21 cellular contexts compared by ENCODE assay signal in the genomic region with DNA sequence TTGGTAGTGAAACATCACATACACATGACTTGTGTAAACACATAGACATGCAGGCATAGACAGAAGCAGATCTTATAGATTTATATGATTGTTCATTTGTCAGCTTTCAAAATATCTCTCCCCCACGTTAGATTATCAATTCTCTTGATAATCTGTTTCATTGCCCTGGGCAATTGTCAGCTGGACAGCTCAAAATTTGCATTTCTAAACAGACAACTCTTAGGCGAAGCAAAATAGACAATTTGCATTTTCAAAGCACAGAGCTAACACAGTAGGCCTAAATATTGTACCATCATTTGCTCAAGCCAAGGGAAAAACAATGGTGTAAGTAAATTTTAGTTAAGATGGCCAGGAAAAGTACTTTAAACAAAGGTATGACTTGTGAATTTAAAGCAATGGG. TPM values are rescaled to one million over a fixed set of nuclear protein-coding genes. Genes with fewer than 3 reads are reported as not detected.
DNase-seq lines count a peak whose midpoint lies in the region; ATAC-seq, FAIRE-seq and TF ChIP-seq lines count a peak whose summit lies in the region.
"Had no signal": no experiment of that assay in that cellular context is flagged by ENCODE, and none has a peak within 500 bp of the region (broad histone marks: within the 10 kb centered on the region; RNA-seq: fewer than 3 reads in every experiment).

No MANE protein-coding gene starts in this region.

- H3F3A ChIP-seq in GM23338 (replicated peaks; ENCODE audit: low read depth), result no peaks in the 10 kb centered on the region

- peaks cover 59% of the 10 kb centered on the region for H3K4me1 ChIP-seq in GM23338 (ENCODE audit: insufficient read depth)
- peaks cover 48% of the 10 kb centered on the region for H3K4me1 ChIP-seq in HUES6 (ENCODE audit: control insufficient read depth, insufficient read depth, low read length)
- H3K4me1 ChIP-seq in CD8-positive, alpha-beta memory T cell (ENCODE audit: insufficient read depth, low read length), result no peaks in the 10 kb centered on the region
- H3K4me1 ChIP-seq: BE2C, BLaER1, Caco-2 had no signal

- peaks cover 14% of the 10 kb centered on the region for H3K9me3 ChIP-seq in HUES6 (ENCODE audit: control insufficient read depth, insufficient read depth, low read depth, low read length)
- H3K9me3 ChIP-seq in CD8-positive, alpha-beta memory T cell (ENCODE audit: low read length), result peaks cover 9% of the 10 kb centered on the region
- H3K9me3 ChIP-seq: BE2C, Caco-2 had no signal

- no peaks in the 10 kb centered on the region for H3K27me3 Mint-ChIP-seq in GM23338 (ENCODE audit: insufficient read depth, low read depth, poor library complexity)
- peaks cover 0 to 1% of the 10 kb centered on the region in 2 donors for H3K27me3 Mint-ChIP-seq in CD8-positive, alpha-beta memory T cell
- H3K27me3 Mint-ChIP-seq: CD4-positive, alpha-beta memory T cell; CD4-positive, CD25-positive, alpha-beta regulatory T cell had no signal

- no peak for ATAC-seq in GM23338

- H3K9me2 ChIP-seq in GM23338 (ENCODE audit: insufficient read depth), result no peaks in the 10 kb centered on the region

- no peak for DNase-seq in GM19239 (ENCODE audit: insufficient read length, low spot score)
- no peak for DNase-seq in GM23338 (ENCODE audit: low spot score)
- peak; percentile 99 for DNase-seq in NCI-H526 treated with DMSO at 0.1 percent for 48 hours (lab: John Stamatoyannopoulos, UW)
- DNase-seq in NCI-H1694 (lab: John Stamatoyannopoulos, UW), result no peak
- DNase-seq in amniotic stem cell (lab: John Stamatoyannopoulos, UW), result no peak
- DNase-seq in CD8-positive, alpha-beta memory T cell, result no peak
- DNase-seq in activated CD4-positive, alpha-beta T cell treated with anti-CD3 and anti-CD28 coated beads, Interleukin-2, amount 50 U/mL, for 4 hours, result no peak
- DNase-seq: 8988T; ACHN; BE2C; C1 segment of cervical spinal cord; Caco-2; Calu3; CD4-positive, alpha-beta memory T cell; CD4-positive, CD25-positive, alpha-beta regulatory T cell; DMS79 treated with DMSO at 0.1 percent for 48 hours; GF-D8 had no signal

- no peaks in the 10 kb centered on the region; the same call in 1 of the 2 replicates for H3K36me3 ChIP-seq in GM23338 (ENCODE audit: insufficient read depth)
- H3K36me3 ChIP-seq in HUES6 (ENCODE audit: control insufficient read depth, insufficient read depth, low read length), result no peaks in the 10 kb centered on the region
- no peaks in the 10 kb centered on the region for H3K36me3 ChIP-seq in CD8-positive, alpha-beta memory T cell (ENCODE audit: insufficient read depth, low read length)
- H3K36me3 ChIP-seq: BE2C, BLaER1 had no signal

- peaks cover 48% of the 10 kb centered on the region for H3K4me1 Mint-ChIP-seq in GM23338
- H3K4me1 Mint-ChIP-seq in CD8-positive, alpha-beta memory T cell, result peaks cover 2 to 8% (median 5%) of the 10 kb centered on the region in 3 donors
- H3K4me1 Mint-ChIP-seq: CD14-positive monocyte had no signal

- H3K79me2 ChIP-seq in GM23338 (replicated peaks; ENCODE audit: insufficient read depth), result no peaks in the 10 kb centered on the region

- H3K27ac ChIP-seq in GM23338 (ENCODE audit: low read depth) (no peak overlapping the region), HUES6 (ENCODE audit: low read depth, low read length) (peak overlapping the region; percentile 82; the same call in 1 of the 2 replicates)
- no peak overlapping the region for H3K27ac ChIP-seq in CD8-positive, alpha-beta memory T cell (ENCODE audit: low read depth, low read length)
- H3K27ac ChIP-seq: BLaER1 had no signal

- POLR2A ChIA-PET in CD8-positive, alpha-beta memory T cell (lab: Charles Lee), result no interaction called here

- no peak overlapping the region for H3K27ac Mint-ChIP-seq in GM23338
- no peak overlapping the region for H3K27ac Mint-ChIP-seq in CD8-positive, alpha-beta memory T cell
- H3K27ac Mint-ChIP-seq: CD14-positive monocyte; CD4-positive, alpha-beta memory T cell; CD4-positive, CD25-positive, alpha-beta regulatory T cell had no signal

- H3K27me3 ChIP-seq in GM23338 (ENCODE audit: insufficient read depth) (no peaks in the 10 kb centered on the region), HUES6 (ENCODE audit: control insufficient read depth, insufficient read depth, low read length) (no peaks in the 10 kb centered on the region)
- no peaks in the 10 kb centered on the region for H3K27me3 ChIP-seq in CD8-positive, alpha-beta memory T cell (ENCODE audit: insufficient read depth, low read length, poor library complexity, severe bottlenecking)
- H3K27me3 ChIP-seq: BE2C, BLaER1 had no signal

- CTCF ChIA-PET in CD8-positive, alpha-beta memory T cell (lab: Charles Lee), result no interaction called here

- H4K20me1 ChIP-seq in GM23338 (replicated peaks; ENCODE audit: insufficient read depth), result no peaks in the 10 kb centered on the region
- H4K20me1 ChIP-seq: BLaER1 had no signal

- H3K4me3 ChIP-seq in GM23338, result no peak overlapping the region
- no peak overlapping the region for H3K4me3 ChIP-seq in HUES6 (ENCODE audit: low read depth, low read length)
- no peak overlapping the region for H3K4me3 ChIP-seq in CD8-positive, alpha-beta memory T cell (ENCODE audit: low read length)
- H3K4me3 ChIP-seq: BLaER1 had no signal

- peaks cover 10% of the 10 kb centered on the region; the same call in 2 of the 3 replicates for H3K36me3 Mint-ChIP-seq in GM23338 (ENCODE audit: low read depth)
- H3K36me3 Mint-ChIP-seq in CD8-positive, alpha-beta memory T cell, result peaks cover 4 to 16% (median 9%) of the 10 kb centered on the region in 3 donors

- peak overlapping the region; percentile 36; the same call in 1 of the 2 replicates for H3K4me2 ChIP-seq in GM23338
- H3K4me2 ChIP-seq: BLaER1 had no signal

- peak; percentile 35 for FAIRE-seq in GM19239 (lab: Jason Lieb, UNC)
- FAIRE-seq: D721Med had no signal

- H2AFZ ChIP-seq in GM23338, result no peak overlapping the region

- no peak for TF ChIP-seq CTCF in GM23338 (conservative IDR thresholded peaks at IDR 0.05; ENCODE audit: low read depth in 2 of 2)

- peaks cover 6% of the 10 kb centered on the region for H3K9me3 Mint-ChIP-seq in GM23338
- peaks cover 11 to 13% (median 11%) of the 10 kb centered on the region in 5 donors for H3K9me3 Mint-ChIP-seq in CD8-positive, alpha-beta memory T cell

- no peak overlapping the region for H3K9ac ChIP-seq in HUES6 (ENCODE audit: low read length)
- H3K9ac ChIP-seq: BLaER1 had no signal

- no peak overlapping the region for H3K4me3 Mint-ChIP-seq in GM23338
- no peak overlapping the region for H3K4me3 Mint-ChIP-seq in CD8-positive, alpha-beta memory T cell
- H3K4me3 Mint-ChIP-seq: CD14-positive monocyte; CD4-positive, alpha-beta memory T cell; CD4-positive, CD25-positive, alpha-beta regulatory T cell had no signal

TF ChIP-seq in GM23338, 12 proteins besides CTCF, POLR2A, EP300 and RAD21 (continues in another document):
- TF ChIP-seq, protein P1, sequence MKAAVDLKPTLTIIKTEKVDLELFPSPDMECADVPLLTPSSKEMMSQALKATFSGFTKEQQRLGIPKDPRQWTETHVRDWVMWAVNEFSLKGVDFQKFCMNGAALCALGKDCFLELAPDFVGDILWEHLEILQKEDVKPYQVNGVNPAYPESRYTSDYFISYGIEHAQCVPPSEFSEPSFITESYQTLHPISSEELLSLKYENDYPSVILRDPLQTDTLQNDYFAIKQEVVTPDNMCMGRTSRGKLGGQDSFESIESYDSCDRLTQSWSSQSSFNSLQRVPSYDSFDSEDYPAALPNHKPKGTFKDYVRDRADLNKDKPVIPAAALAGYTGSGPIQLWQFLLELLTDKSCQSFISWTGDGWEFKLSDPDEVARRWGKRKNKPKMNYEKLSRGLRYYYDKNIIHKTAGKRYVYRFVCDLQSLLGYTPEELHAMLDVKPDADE (IDR thresholded peaks at IDR 0.05), result no peak
- TF ChIP-seq CREB1 (CRISPR knock-in tag; IDR thresholded peaks at IDR 0.05; ENCODE audit: low read depth) (no peak), POLR2AphosphoS5 (IDR thresholded peaks at IDR 0.05; ENCODE audit: low read depth) (no peak), ZNF114 (CRISPR knock-in tag; IDR thresholded peaks at IDR 0.05) (no peak), EZH2phosphoT487 (IDR thresholded peaks at IDR 0.05; ENCODE audit: unreplicated experiment) (no peak), NANOG (IDR thresholded peaks at IDR 0.05; ENCODE audit: borderline replicate concordance) (no peak), EZH2 (IDR thresholded peaks at IDR 0.05; ENCODE audit: low read depth, unreplicated experiment) (no peak), STAT1 (IDR thresholded peaks at IDR 0.05; ENCODE audit: unreplicated experiment) (no peak)
- TF ChIP-seq, protein P2, sequence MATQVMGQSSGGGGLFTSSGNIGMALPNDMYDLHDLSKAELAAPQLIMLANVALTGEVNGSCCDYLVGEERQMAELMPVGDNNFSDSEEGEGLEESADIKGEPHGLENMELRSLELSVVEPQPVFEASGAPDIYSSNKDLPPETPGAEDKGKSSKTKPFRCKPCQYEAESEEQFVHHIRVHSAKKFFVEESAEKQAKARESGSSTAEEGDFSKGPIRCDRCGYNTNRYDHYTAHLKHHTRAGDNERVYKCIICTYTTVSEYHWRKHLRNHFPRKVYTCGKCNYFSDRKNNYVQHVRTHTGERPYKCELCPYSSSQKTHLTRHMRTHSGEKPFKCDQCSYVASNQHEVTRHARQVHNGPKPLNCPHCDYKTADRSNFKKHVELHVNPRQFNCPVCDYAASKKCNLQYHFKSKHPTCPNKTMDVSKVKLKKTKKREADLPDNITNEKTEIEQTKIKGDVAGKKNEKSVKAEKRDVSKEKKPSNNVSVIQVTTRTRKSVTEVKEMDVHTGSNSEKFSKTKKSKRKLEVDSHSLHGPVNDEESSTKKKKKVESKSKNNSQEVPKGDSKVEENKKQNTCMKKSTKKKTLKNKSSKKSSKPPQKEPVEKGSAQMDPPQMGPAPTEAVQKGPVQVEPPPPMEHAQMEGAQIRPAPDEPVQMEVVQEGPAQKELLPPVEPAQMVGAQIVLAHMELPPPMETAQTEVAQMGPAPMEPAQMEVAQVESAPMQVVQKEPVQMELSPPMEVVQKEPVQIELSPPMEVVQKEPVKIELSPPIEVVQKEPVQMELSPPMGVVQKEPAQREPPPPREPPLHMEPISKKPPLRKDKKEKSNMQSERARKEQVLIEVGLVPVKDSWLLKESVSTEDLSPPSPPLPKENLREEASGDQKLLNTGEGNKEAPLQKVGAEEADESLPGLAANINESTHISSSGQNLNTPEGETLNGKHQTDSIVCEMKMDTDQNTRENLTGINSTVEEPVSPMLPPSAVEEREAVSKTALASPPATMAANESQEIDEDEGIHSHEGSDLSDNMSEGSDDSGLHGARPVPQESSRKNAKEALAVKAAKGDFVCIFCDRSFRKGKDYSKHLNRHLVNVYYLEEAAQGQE (IDR thresholded peaks at IDR 0.05; ENCODE audit: unreplicated experiment), result no peak

RNA-seq across cellular contexts. Expression of a gene that starts 24.0 kb away (rescaled TPM):
- 12.5 and 13.5 TPM in 2 replicates for total RNA-seq in GM23338 (2014; rRNA removed; shearing (Covaris generic))
- polyA plus RNA-seq in GM23338 (2016; fragmentation: Nextera tagmentation; extraction: Ambion mirVana), result 4.9 and 5.7 TPM in 2 replicates
- total RNA-seq in CD8-positive, alpha-beta memory T cell, result 1 to 10 TPM; 5.9 to 6.5 TPM
- 4.4 TPM for polyA plus RNA-seq in CD8-positive, alpha-beta memory T cell

RNA-seq across cellular contexts. Expression of a gene that starts 37.8 kb away (rescaled TPM):
- total RNA-seq in GM23338 (2014; rRNA removed; shearing (Covaris generic)), result 19.1 and 20.2 TPM in 2 replicates
- polyA plus RNA-seq in GM23338 (2016; fragmentation: Nextera tagmentation; extraction: Ambion mirVana), result 11.6 and 12.2 TPM in 2 replicates
- 1 to 10 TPM; 4.1 to 4.4 TPM for total RNA-seq in CD8-positive, alpha-beta memory T cell
- 8.2 TPM for polyA plus RNA-seq in CD8-positive, alpha-beta memory T cell
